Comparison of ENCODE assay signal across 1 cellular context in the genomic region with DNA sequence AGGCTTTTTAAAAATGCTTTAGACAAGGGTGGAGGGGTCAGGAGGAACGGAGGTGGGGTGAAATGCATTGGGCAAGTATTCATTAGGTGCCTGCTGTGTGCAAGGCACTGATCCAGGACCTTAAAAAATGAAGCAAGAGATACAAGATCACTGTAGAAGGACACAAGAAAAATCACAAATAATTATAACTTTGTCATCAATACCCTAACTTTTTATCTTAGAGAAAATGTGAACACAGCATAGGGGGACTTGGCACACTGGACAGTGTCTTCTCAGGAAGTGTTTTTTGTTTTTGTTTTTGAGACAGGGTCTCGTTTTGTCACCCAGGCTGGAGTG.
TF ChIP-seq lines count a peak whose summit lies in the region.

No MANE protein-coding gene starts in this region.

TF ChIP-seq in HepG2, 621 proteins besides CTCF, POLR2A, EP300 and RAD21:
- 0 out of 2 replicates have a peak, but pooled peaks have one; percentile 20 for TF ChIP-seq ZNF44 (CRISPR knock-in tag; IDR thresholded peaks at IDR 0.05)
- TF ChIP-seq KDM5B (CRISPR knock-in tag; IDR thresholded peaks at IDR 0.05; ENCODE audit: borderline replicate concordance) = peak; percentile 12; the same call in 1 of the 2 replicates
- TF ChIP-seq, protein P1, sequence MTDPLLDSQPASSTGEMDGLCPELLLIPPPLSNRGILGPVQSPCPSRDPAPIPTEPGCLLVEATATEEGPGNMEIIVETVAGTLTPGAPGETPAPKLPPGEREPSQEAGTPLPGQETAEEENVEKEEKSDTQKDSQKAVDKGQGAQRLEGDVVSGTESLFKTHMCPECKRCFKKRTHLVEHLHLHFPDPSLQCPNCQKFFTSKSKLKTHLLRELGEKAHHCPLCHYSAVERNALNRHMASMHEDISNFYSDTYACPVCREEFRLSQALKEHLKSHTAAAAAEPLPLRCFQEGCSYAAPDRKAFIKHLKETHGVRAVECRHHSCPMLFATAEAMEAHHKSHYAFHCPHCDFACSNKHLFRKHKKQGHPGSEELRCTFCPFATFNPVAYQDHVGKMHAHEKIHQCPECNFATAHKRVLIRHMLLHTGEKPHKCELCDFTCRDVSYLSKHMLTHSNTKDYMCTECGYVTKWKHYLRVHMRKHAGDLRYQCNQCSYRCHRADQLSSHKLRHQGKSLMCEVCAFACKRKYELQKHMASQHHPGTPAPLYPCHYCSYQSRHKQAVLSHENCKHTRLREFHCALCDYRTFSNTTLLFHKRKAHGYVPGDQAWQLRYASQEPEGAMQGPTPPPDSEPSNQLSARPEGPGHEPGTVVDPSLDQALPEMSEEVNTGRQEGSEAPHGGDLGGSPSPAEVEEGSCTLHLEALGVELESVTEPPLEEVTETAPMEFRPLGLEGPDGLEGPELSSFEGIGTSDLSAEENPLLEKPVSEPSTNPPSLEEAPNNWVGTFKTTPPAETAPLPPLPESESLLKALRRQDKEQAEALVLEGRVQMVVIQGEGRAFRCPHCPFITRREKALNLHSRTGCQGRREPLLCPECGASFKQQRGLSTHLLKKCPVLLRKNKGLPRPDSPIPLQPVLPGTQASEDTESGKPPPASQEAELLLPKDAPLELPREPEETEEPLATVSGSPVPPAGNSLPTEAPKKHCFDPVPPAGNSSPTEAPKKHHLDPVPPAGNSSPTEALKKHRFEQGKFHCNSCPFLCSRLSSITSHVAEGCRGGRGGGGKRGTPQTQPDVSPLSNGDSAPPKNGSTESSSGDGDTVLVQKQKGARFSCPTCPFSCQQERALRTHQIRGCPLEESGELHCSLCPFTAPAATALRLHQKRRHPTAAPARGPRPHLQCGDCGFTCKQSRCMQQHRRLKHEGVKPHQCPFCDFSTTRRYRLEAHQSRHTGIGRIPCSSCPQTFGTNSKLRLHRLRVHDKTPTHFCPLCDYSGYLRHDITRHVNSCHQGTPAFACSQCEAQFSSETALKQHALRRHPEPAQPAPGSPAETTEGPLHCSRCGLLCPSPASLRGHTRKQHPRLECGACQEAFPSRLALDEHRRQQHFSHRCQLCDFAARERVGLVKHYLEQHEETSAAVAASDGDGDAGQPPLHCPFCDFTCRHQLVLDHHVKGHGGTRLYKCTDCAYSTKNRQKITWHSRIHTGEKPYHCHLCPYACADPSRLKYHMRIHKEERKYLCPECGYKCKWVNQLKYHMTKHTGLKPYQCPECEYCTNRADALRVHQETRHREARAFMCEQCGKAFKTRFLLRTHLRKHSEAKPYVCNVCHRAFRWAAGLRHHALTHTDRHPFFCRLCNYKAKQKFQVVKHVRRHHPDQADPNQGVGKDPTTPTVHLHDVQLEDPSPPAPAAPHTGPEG (CRISPR knock-in tag; IDR thresholded peaks at IDR 0.05) = 0 out of 2 replicates have a peak, but pooled peaks have one; percentile 48
- TF ChIP-seq ZNF766 (CRISPR knock-in tag; IDR thresholded peaks at IDR 0.05; ENCODE audit: borderline replicate concordance) = 0 out of 2 replicates have a peak, but pooled peaks have one; percentile 15
- TF ChIP-seq ZNF468 (CRISPR knock-in tag; IDR thresholded peaks at IDR 0.05) = no peak
- peak; percentile 4; the same call in 1 of the 2 replicates for TF ChIP-seq FOXC1 (CRISPR knock-in tag; IDR thresholded peaks at IDR 0.05; ENCODE audit: borderline replicate concordance)
- TF ChIP-seq, protein P2, sequence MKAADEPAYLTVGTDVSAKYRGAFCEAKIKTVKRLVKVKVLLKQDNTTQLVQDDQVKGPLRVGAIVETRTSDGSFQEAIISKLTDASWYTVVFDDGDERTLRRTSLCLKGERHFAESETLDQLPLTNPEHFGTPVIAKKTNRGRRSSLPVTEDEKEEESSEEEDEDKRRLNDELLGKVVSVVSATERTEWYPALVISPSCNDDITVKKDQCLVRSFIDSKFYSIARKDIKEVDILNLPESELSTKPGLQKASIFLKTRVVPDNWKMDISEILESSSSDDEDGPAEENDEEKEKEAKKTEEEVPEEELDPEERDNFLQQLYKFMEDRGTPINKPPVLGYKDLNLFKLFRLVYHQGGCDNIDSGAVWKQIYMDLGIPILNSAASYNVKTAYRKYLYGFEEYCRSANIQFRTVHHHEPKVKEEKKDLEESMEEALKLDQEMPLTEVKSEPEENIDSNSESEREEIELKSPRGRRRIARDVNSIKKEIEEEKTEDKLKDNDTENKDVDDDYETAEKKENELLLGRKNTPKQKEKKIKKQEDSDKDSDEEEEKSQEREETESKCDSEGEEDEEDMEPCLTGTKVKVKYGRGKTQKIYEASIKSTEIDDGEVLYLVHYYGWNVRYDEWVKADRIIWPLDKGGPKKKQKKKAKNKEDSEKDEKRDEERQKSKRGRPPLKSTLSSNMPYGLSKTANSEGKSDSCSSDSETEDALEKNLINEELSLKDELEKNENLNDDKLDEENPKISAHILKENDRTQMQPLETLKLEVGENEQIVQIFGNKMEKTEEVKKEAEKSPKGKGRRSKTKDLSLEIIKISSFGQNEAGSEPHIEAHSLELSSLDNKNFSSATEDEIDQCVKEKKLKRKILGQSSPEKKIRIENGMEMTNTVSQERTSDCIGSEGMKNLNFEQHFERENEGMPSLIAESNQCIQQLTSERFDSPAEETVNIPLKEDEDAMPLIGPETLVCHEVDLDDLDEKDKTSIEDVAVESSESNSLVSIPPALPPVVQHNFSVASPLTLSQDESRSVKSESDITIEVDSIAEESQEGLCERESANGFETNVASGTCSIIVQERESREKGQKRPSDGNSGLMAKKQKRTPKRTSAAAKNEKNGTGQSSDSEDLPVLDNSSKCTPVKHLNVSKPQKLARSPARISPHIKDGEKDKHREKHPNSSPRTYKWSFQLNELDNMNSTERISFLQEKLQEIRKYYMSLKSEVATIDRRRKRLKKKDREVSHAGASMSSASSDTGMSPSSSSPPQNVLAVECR (CRISPR knock-in tag; IDR thresholded peaks at IDR 0.05; ENCODE audit: borderline replicate concordance) = 0 out of 2 replicates have a peak, but pooled peaks have one; percentile 8
- TF ChIP-seq MEF2D (CRISPR knock-in tag; IDR thresholded peaks at IDR 0.05) = 0 out of 2 replicates have a peak, but pooled peaks have one; percentile 51
- TF ChIP-seq, protein P3, sequence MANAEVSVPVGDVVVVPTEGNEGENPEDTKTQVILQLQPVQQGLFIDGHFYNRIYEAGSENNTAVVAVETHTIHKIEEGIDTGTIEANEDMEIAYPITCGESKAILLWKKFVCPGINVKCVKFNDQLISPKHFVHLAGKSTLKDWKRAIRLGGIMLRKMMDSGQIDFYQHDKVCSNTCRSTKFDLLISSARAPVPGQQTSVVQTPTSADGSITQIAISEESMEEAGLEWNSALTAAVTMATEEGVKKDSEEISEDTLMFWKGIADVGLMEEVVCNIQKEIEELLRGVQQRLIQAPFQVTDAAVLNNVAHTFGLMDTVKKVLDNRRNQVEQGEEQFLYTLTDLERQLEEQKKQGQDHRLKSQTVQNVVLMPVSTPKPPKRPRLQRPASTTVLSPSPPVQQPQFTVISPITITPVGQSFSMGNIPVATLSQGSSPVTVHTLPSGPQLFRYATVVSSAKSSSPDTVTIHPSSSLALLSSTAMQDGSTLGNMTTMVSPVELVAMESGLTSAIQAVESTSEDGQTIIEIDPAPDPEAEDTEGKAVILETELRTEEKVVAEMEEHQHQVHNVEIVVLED (CRISPR knock-in tag; IDR thresholded peaks at IDR 0.05; ENCODE audit: borderline replicate concordance) = 0 out of 2 replicates have a peak, but pooled peaks have one; percentile 1
- TF ChIP-seq ZNF781 (CRISPR knock-in tag; IDR thresholded peaks at IDR 0.05; ENCODE audit: borderline replicate concordance, not compliant biosample characterization) = peak; percentile 41
- TF ChIP-seq, protein P4, sequence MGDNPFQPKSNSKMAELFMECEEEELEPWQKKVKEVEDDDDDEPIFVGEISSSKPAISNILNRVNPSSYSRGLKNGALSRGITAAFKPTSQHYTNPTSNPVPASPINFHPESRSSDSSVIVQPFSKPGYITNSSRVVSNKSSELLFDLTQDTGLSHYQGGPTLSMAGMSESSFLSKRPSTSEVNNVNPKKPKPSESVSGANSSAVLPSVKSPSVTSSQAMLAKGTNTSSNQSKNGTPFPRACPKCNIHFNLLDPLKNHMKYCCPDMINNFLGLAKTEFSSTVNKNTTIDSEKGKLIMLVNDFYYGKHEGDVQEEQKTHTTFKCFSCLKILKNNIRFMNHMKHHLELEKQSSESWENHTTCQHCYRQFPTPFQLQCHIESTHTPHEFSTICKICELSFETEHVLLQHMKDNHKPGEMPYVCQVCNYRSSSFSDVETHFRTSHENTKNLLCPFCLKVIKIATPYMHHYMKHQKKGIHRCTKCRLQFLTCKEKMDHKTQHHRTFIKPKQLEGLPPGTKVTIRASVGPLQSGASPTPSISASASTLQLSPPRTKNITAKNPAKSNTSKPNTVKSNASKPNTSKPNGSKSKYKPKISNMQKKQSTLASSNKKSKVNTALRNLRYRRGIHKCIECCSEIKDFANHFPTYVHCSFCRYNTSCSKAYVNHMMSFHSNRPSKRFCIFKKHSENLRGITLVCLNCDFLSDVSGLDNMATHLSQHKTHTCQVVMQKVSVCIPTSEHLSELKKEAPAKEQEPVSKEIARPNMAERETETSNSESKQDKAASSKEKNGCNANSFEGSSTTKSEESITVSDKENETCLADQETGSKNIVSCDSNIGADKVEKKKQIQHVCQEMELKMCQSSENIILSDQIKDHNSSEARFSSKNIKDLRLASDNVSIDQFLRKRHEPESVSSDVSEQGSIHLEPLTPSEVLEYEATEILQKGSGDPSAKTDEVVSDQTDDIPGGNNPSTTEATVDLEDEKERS (CRISPR knock-in tag; IDR thresholded peaks at IDR 0.05) = peak; percentile 75; the same call in 1 of the 2 replicates
- TF ChIP-seq, protein P5, sequence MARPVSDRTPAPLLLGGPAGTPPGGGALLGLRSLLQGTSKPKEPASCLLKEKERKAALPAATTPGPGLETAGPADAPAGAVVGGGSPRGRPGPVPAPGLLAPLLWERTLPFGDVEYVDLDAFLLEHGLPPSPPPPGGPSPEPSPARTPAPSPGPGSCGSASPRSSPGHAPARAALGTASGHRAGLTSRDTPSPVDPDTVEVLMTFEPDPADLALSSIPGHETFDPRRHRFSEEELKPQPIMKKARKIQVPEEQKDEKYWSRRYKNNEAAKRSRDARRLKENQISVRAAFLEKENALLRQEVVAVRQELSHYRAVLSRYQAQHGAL (CRISPR knock-in tag; IDR thresholded peaks at IDR 0.05; ENCODE audit: not compliant biosample characterization) = no peak
- 0 out of 2 replicates have a peak, but pooled peaks have one; percentile 21 for TF ChIP-seq TMF1 (CRISPR knock-in tag; IDR thresholded peaks at IDR 0.05; ENCODE audit: low read depth)
- no peak for TF ChIP-seq CHD4 (IDR thresholded peaks at IDR 0.05; ENCODE audit: borderline replicate concordance, low read length)
- TF ChIP-seq ZNF572 (CRISPR knock-in tag; IDR thresholded peaks at IDR 0.05) = no peak
- TF ChIP-seq, protein P6, sequence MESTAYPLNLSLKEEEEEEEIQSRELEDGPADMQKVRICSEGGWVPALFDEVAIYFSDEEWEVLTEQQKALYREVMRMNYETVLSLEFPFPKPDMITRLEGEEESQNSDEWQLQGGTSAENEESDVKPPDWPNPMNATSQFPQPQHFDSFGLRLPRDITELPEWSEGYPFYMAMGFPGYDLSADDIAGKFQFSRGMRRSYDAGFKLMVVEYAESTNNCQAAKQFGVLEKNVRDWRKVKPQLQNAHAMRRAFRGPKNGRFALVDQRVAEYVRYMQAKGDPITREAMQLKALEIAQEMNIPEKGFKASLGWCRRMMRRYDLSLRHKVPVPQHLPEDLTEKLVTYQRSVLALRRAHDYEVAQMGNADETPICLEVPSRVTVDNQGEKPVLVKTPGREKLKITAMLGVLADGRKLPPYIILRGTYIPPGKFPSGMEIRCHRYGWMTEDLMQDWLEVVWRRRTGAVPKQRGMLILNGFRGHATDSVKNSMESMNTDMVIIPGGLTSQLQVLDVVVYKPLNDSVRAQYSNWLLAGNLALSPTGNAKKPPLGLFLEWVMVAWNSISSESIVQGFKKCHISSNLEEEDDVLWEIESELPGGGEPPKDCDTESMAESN (CRISPR knock-in tag; conservative IDR thresholded peaks at IDR 0.05) = peak; percentile 4; the same call in 1 of the 2 replicates
- TF ChIP-seq, protein P7, sequence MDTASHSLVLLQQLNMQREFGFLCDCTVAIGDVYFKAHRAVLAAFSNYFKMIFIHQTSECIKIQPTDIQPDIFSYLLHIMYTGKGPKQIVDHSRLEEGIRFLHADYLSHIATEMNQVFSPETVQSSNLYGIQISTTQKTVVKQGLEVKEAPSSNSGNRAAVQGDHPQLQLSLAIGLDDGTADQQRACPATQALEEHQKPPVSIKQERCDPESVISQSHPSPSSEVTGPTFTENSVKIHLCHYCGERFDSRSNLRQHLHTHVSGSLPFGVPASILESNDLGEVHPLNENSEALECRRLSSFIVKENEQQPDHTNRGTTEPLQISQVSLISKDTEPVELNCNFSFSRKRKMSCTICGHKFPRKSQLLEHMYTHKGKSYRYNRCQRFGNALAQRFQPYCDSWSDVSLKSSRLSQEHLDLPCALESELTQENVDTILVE (CRISPR knock-in tag; IDR thresholded peaks at IDR 0.05) = no peak
TF ChIP-seq in HepG2: peak in this region for 12.
